Comparison of ENCODE assay signal across 8 cellular contexts in genomic region chr6:109482913-109483743, GRCh38. TPM values are rescaled to one million over a fixed set of nuclear protein-coding genes. Genes with fewer than 3 reads are reported as not detected.
A peak's percentile ranks its signal among the peaks of the same experiment; 100 is the strongest.
DNase-seq lines count a peak whose midpoint lies in the region; ATAC-seq and TF ChIP-seq lines count a peak whose summit lies in the region.

ZBTB24 (minus strand) TSS chr6:109483219; CDS start chr6:109482026, 1,193 bp downstream.

- ATAC-seq in HG02840 (IDR thresholded peaks at IDR 0.05; ENCODE audit: low FRiP score, unreplicated experiment) (peak; percentile 80), heart right ventricle (peak; percentile 97 to 98 (median 98)), upper lobe of left lung (ENCODE audit: low FRiP score in 2 of 2) (peak; percentile 95 to 97)

- H3K36me3 ChIP-seq in adrenal gland (replicated peaks in 1 of 2): peaks cover 0 to 7% of the 10 kb centered on the region in 2 donors
- peaks cover 0 to 30% (median 5%) of the 10 kb centered on the region in 9 donors for H3K36me3 ChIP-seq in heart right ventricle
- H3K36me3 ChIP-seq in upper lobe of left lung: peaks cover 0 to 18% (median 0%) of the 10 kb centered on the region in 4 donors

- TF ChIP-seq CTCF in adrenal gland (IDR thresholded peaks at IDR 0.05) (no peak), heart right ventricle (IDR thresholded peaks at IDR 0.05) (no peak), upper lobe of left lung (IDR thresholded peaks at IDR 0.05) (peak in 1 of 6 experiments; percentile 12)

- TF ChIP-seq POLR2A in GM15510 (IDR thresholded peaks at IDR 0.05; ENCODE audit: borderline replicate concordance, extremely low read depth, insufficient read length) (peak; percentile 81), adrenal gland (IDR thresholded peaks at IDR 0.05) (peak; percentile 68 to 85), upper lobe of left lung (IDR thresholded peaks at IDR 0.05) (peak in 3 of 4 donors; percentile 62 to 93 (median 92))

- H3K27ac ChIP-seq in adrenal gland (peak within 1 kb of the TSS in 4 of 5 donors; percentile 29 to 93 (median 80)), heart right ventricle (peak within 1 kb of the TSS in 9 of 10 donors; percentile 66 to 94 (median 83)), upper lobe of left lung (peak within 1 kb of the TSS; percentile 79 to 94 (median 86))

- 0 to 1% (median 1%) methylated on average over 10 to 98 of the region's 98 CpGs for WGBS in adrenal gland, 4 donors
- WGBS in heart right ventricle, 2 donors: 1% methylated on average over 60 to 83 of the region's 98 CpGs
- 0 to 1% methylated on average over 20 to 27 of the region's 98 CpGs for WGBS in upper lobe of left lung, 2 donors

- peaks cover 12 to 42% of the 10 kb centered on the region in 2 donors for H3K4me1 ChIP-seq in adrenal gland (replicated peaks in 1 of 2)
- peaks cover 4 to 50% (median 45%) of the 10 kb centered on the region in 9 donors for H3K4me1 ChIP-seq in heart right ventricle
- H3K4me1 ChIP-seq in upper lobe of left lung: peaks cover 40 to 57% (median 41%) of the 10 kb centered on the region in 4 donors

- peak in 1 of 4 donors; percentile 29 for TF ChIP-seq EP300 in upper lobe of left lung (IDR thresholded peaks at IDR 0.05)

- intact Hi-C loops in adrenal gland (cut with DNase I) (no loop called here), heart right ventricle (cut with DNase I) (loop anchor here in 4 of 10 donors (1.0 to 10.0 kb wide), 6 partner anchors 41 to 1528 kb away; partner anchors contain the start of genes CD164 (in 3 of the 4), PPIL6 (in 2 of the 4), SMPD2 (in 2 of the 4) and SEC63 (in 1 of the 4)), posterior vena cava (cut with DNase I) (no loop called here)

- no peaks in the 10 kb centered on the region for H3K9me3 ChIP-seq in adrenal gland (replicated peaks in 1 of 3)
- H3K9me3 ChIP-seq in heart right ventricle: no peaks in the 10 kb centered on the region
- H3K9me3 ChIP-seq in upper lobe of left lung: no peaks in the 10 kb centered on the region

- H3K4me3 ChIP-seq in adrenal gland: peak within 1 kb of the TSS; percentile 50 to 93 (median 76)
- peak within 1 kb of the TSS; percentile 75 to 100 (median 92) for H3K4me3 ChIP-seq in heart right ventricle
- peak within 1 kb of the TSS; percentile 83 to 100 (median 93) for H3K4me3 ChIP-seq in upper lobe of left lung

- DNase-seq in NCI-H146 (lab: John Stamatoyannopoulos, UW) (peak; percentile 98), T-helper 1 cell (peak; percentile 83 to 94 (median 87)), adrenal gland (peak; percentile 89 to 94 (median 91)), heart right ventricle (peak; percentile 87 to 93), posterior vena cava (ENCODE audit: low spot score) (peak; percentile 97), upper lobe of left lung (peak; percentile 94 to 98)

- H3K27me3 ChIP-seq in adrenal gland: no peaks in the 10 kb centered on the region
- H3K27me3 ChIP-seq in heart right ventricle: no peaks in the 10 kb centered on the region
- no peaks in the 10 kb centered on the region for H3K27me3 ChIP-seq in upper lobe of left lung

RNA-seq across cellular contexts. Expression of gene ZBTB24, which starts in this region (rescaled TPM):
- total RNA-seq in adrenal gland: 10 to 100 TPM in 1 of 8 donors, 1 to 10 TPM in 7; 4.5 to 14.4 (median 6.6) TPM
- polyA plus RNA-seq in adrenal gland: 1 to 10 TPM; 2.2 to 7.0 (median 4.0) TPM
- total RNA-seq in heart right ventricle: 1 to 10 TPM; 2.4 to 4.0 (median 3.3) TPM
- 1 to 10 TPM; 1.1 to 2.3 TPM for polyA plus RNA-seq in heart right ventricle
- 1 to 10 TPM; 5.5 to 5.8 TPM for total RNA-seq in posterior vena cava
- total RNA-seq in upper lobe of left lung: 10 to 100 TPM in 3 of 6 donors, 1 to 10 TPM in 3; 5.1 to 14.9 (median 9.7) TPM

Comparison
In these comparisons a context has a peak if more than half of its experiments do, and no peak if none do; other contexts are left out.
1. Peak in every context shown above with its lines: DNase-seq, ATAC-seq, H3K4me3 ChIP-seq and H3K27ac ChIP-seq.